9 cellular contexts compared by ENCODE assay signal in genomic region chr13:94435604-94436226, GRCh38. TPM values are rescaled to one million over a fixed set of nuclear protein-coding genes. Genes with fewer than 3 reads are reported as not detected.
DNase-seq lines count a peak whose midpoint lies in the region; ATAC-seq and TF ChIP-seq lines count a peak whose summit lies in the region.
"Had no signal": no experiment of that assay in that cellular context is flagged by ENCODE, and none has a peak within 500 bp of the region (broad histone marks: within the 10 kb centered on the region; RNA-seq: fewer than 3 reads in every experiment).

No MANE protein-coding gene starts in this region.

- intact Hi-C loops in activated CD4-positive, alpha-beta T cell treated with anti-CD3 and anti-CD28 coated beads, Interleukin-2, amount 10 ng/mL, durations not matched to agents 24 days and 14 days (cut with micrococcal nuclease): loop anchor here (1.0 to 10.0 kb wide), 5 partner anchors 112 to 969 kb away; no protein-coding TSS in a partner anchor
- intact Hi-C loops in sigmoid colon (cut with DNase I): loop anchor here (2.0 to 5.0 kb wide), 2 partner anchors 181 to 1042 kb away; no protein-coding TSS in a partner anchor

- no peaks in the 10 kb centered on the region for H3K36me3 ChIP-seq in sigmoid colon

- H3K4me3 ChIP-seq in sigmoid colon: no peak overlapping the region

- no peaks in the 10 kb centered on the region for H3K36me3 Mint-ChIP-seq in activated CD4-positive, alpha-beta T cell treated with anti-CD3 and anti-CD28 coated beads, Interleukin-2, amount 10 ng/mL, durations not matched to agents 24 days and 14 days (ENCODE audit: low read depth)
- H3K36me3 Mint-ChIP-seq in activated naive CD4-positive, alpha-beta T cell treated with anti-CD3 and anti-CD28 coated beads, Interleukin-2, amount 10 ng/mL, durations not matched to agents 7 days and 5 days: no peaks in the 10 kb centered on the region

- CTCF ChIA-PET in activated naive CD4-positive, alpha-beta T cell treated with anti-CD3 and anti-CD28 coated beads, Interleukin-2, amount 10 ng/mL, durations not matched to agents 7 days and 5 days (lab: Charles Lee): interaction anchor here (0.7 to 8.2 kb wide), 13 partner anchors 14 to 969 kb away, joined by 3 to 203 read pairs (median 4); partner anchors contain the start of genes GPR180 and TGDS

- H3K9me3 ChIP-seq in sigmoid colon: no peaks in the 10 kb centered on the region

- WGBS in sigmoid colon, 2 donors: 49% methylated on average over 4 of the region's 4 CpGs

- H3K4me1 ChIP-seq in sigmoid colon: no peaks in the 10 kb centered on the region

- ATAC-seq in HG02759 (IDR thresholded peaks at IDR 0.05; ENCODE audit: unreplicated experiment): peak; percentile 51

- no peak overlapping the region for H3K4me3 Mint-ChIP-seq in activated CD4-positive, alpha-beta T cell treated with anti-CD3 and anti-CD28 coated beads, Interleukin-2, amount 10 ng/mL, durations not matched to agents 24 days and 14 days
- H3K4me3 Mint-ChIP-seq in activated naive CD4-positive, alpha-beta T cell treated with anti-CD3 and anti-CD28 coated beads, Interleukin-2, amount 10 ng/mL, durations not matched to agents 7 days and 5 days: no peak overlapping the region
- H3K4me3 Mint-ChIP-seq: dendritic cell treated with granulocyte-macrophage colony-stimulating factor and Interleukin-4, amounts not matched to agents 40 ng/mL and 50 ng/mL, for 4 days had no signal

- H3K4me1 Mint-ChIP-seq in activated CD4-positive, alpha-beta T cell treated with anti-CD3 and anti-CD28 coated beads, Interleukin-2, amount 10 ng/mL, durations not matched to agents 24 days and 14 days: peaks cover 9% of the 10 kb centered on the region
- peaks cover 10% of the 10 kb centered on the region for H3K4me1 Mint-ChIP-seq in activated naive CD4-positive, alpha-beta T cell treated with anti-CD3 and anti-CD28 coated beads, Interleukin-2, amount 10 ng/mL, durations not matched to agents 7 days and 5 days

- H3K27me3 ChIP-seq in sigmoid colon: no peaks in the 10 kb centered on the region

- H3K9me3 Mint-ChIP-seq in activated CD4-positive, alpha-beta T cell treated with anti-CD3 and anti-CD28 coated beads, Interleukin-2, amount 10 ng/mL, durations not matched to agents 24 days and 14 days: no peaks in the 10 kb centered on the region
- no peaks in the 10 kb centered on the region for H3K9me3 Mint-ChIP-seq in activated naive CD4-positive, alpha-beta T cell treated with anti-CD3 and anti-CD28 coated beads, Interleukin-2, amount 10 ng/mL, durations not matched to agents 7 days and 5 days
- H3K9me3 Mint-ChIP-seq: dendritic cell treated with granulocyte-macrophage colony-stimulating factor and Interleukin-4, amounts not matched to agents 40 ng/mL and 50 ng/mL, for 4 days had no signal

- no peak for TF ChIP-seq POLR2A in sigmoid colon (IDR thresholded peaks at IDR 0.05)

- H3K27ac ChIP-seq in VCaP (no peak overlapping the region), sigmoid colon (no peak overlapping the region)

- DNase-seq in activated CD4-positive, alpha-beta T cell treated with anti-CD3 and anti-CD28 coated beads, Interleukin-2, amount 10 ng/mL, durations not matched to agents 24 days and 14 days: peak; percentile 63
- DNase-seq in activated CD4-positive, alpha-beta T cell treated with anti-CD3 and anti-CD28 coated beads for 48 hours: no peak
- DNase-seq in NCI-H2081 (lab: John Stamatoyannopoulos, UW) (peak; percentile 51 to 75), glomerular visceral epithelial cell (ENCODE audit: extremely low spot score) (peak; percentile 31), sigmoid colon (no peak)
- no peak for DNase-seq in activated naive CD4-positive, alpha-beta T cell treated with anti-CD3 and anti-CD28 coated beads, Interleukin-2, amount 10 ng/mL, durations not matched to agents 7 days and 5 days

- TF ChIP-seq CTCF in VCaP (conservative IDR thresholded peaks at IDR 0.05) (peak; percentile 80), sigmoid colon (IDR thresholded peaks at IDR 0.05) (peak; percentile 14 to 57 (median 48))

- no peak for TF ChIP-seq EP300 in sigmoid colon (IDR thresholded peaks at IDR 0.05)

- H3K27ac Mint-ChIP-seq in activated CD4-positive, alpha-beta T cell treated with anti-CD3 and anti-CD28 coated beads, Interleukin-2, amount 10 ng/mL, durations not matched to agents 24 days and 14 days: no peak overlapping the region
- H3K27ac Mint-ChIP-seq in activated naive CD4-positive, alpha-beta T cell treated with anti-CD3 and anti-CD28 coated beads, Interleukin-2, amount 10 ng/mL, durations not matched to agents 7 days and 5 days: no peak overlapping the region
- H3K27ac Mint-ChIP-seq: dendritic cell treated with granulocyte-macrophage colony-stimulating factor and Interleukin-4, amounts not matched to agents 40 ng/mL and 50 ng/mL, for 4 days had no signal

- peaks cover 6% of the 10 kb centered on the region for H3K27me3 Mint-ChIP-seq in activated CD4-positive, alpha-beta T cell treated with anti-CD3 and anti-CD28 coated beads, Interleukin-2, amount 10 ng/mL, durations not matched to agents 24 days and 14 days
- H3K27me3 Mint-ChIP-seq in activated naive CD4-positive, alpha-beta T cell treated with anti-CD3 and anti-CD28 coated beads, Interleukin-2, amount 10 ng/mL, durations not matched to agents 7 days and 5 days: no peaks in the 10 kb centered on the region

RNA-seq across cellular contexts. Expression of gene DCT, which starts 43.8 kb away (rescaled TPM):
- total RNA-seq in activated CD4-positive, alpha-beta T cell treated with anti-CD3 and anti-CD28 coated beads, Interleukin-2, amount 10 ng/mL, durations not matched to agents 24 days and 14 days: 0.05 TPM in 1 of 2 replicates, not detected in the other
- total RNA-seq in sigmoid colon: 1 to 10 TPM in 2 of 4 donors, under 1 TPM in 2; 0.36 to 1.4 (median 0.78) TPM
- polyA plus RNA-seq in sigmoid colon: under 1 TPM in 2 of 3 donors, not detected in 1; 0.04 to 0.60 TPM

Comparison
In these comparisons a context has a peak if more than half of its experiments do, and no peak if none do; other contexts are left out.
1. DNase-seq: peak in activated CD4-positive, alpha-beta T cell treated with anti-CD3 and anti-CD28 coated beads, Interleukin-2, amount 10 ng/mL, durations not matched to agents 24 days and 14 days (single experiment), NCI-H2081 (2 of 2) and glomerular visceral epithelial cell (single experiment); none in activated CD4-positive, alpha-beta T cell treated with anti-CD3 and anti-CD28 coated beads for 48 hours (single experiment), sigmoid colon (single experiment) and activated naive CD4-positive, alpha-beta T cell treated with anti-CD3 and anti-CD28 coated beads, Interleukin-2, amount 10 ng/mL, durations not matched to agents 7 days and 5 days (single experiment).